ENCODE assay signal across 9 cellular contexts in genomic region chr13:75687145-75687763, GRCh38. TPM values are rescaled to one million over a fixed set of nuclear protein-coding genes. Genes with fewer than 3 reads are reported as not detected.
A peak's percentile ranks its signal among the peaks of the same experiment; 100 is the strongest.
DNase-seq lines count a peak whose midpoint lies in the region; ATAC-seq, FAIRE-seq and TF ChIP-seq lines count a peak whose summit lies in the region.
"Had no signal": no experiment of that assay in that cellular context is flagged by ENCODE, and none has a peak within 500 bp of the region (broad histone marks: within the 10 kb centered on the region; RNA-seq: fewer than 3 reads in every experiment).

No MANE protein-coding gene starts in this region.

- peak; percentile 68 to 71 for TF ChIP-seq RAD21 in A549 (conservative IDR thresholded peaks at IDR 0.05 in 1 of 2, IDR thresholded peaks at IDR 0.05 in 1 of 2)

- H3K9ac ChIP-seq in SK-N-MC (ENCODE audit: insufficient read length) = no peak overlapping the region

- H3K9me2 ChIP-seq in hepatocyte (replicated peaks; ENCODE audit: insufficient read depth) = no peaks in the 10 kb centered on the region

- no peak overlapping the region for H3K4me2 ChIP-seq in A549
- H3K4me2 ChIP-seq in hepatocyte = no peak overlapping the region

- H3K9me3 ChIP-seq in A549 = no peaks in the 10 kb centered on the region
- H3K9me3 ChIP-seq in SK-N-MC (ENCODE audit: low read depth, low read length) = no peaks in the 10 kb centered on the region
- no peaks in the 10 kb centered on the region for H3K9me3 ChIP-seq in hepatocyte (ENCODE audit: low read depth)

- CTCF ChIA-PET in A549 (lab: Yijun Ruan, JAX) = interaction anchor here (0.6 to 6.4 kb wide), 17 partner anchors 9 to 1198 kb away, joined by 3 to 41 read pairs (median 4); partner anchors contain the start of gene TBC1D4

- peak; percentile 75 to 79 for ATAC-seq in A549
- ATAC-seq in HG03342 (IDR thresholded peaks at IDR 0.05; ENCODE audit: unreplicated experiment) = no peak
- no peak for ATAC-seq in HG03565 (IDR thresholded peaks at IDR 0.05; ENCODE audit: unreplicated experiment)
- ATAC-seq in GM21423 (IDR thresholded peaks at IDR 0.05; ENCODE audit: unreplicated experiment) = no peak

- peaks cover 34% of the 10 kb centered on the region for H3K4me1 ChIP-seq in A549
- H3K4me1 ChIP-seq in hepatocyte (ENCODE audit: insufficient read depth) = no peaks in the 10 kb centered on the region

- TF ChIP-seq EP300 in A549 (IDR thresholded peaks at IDR 0.05) = no peak

- H3K36me3 ChIP-seq in H7 (replicated peaks; ENCODE audit: control insufficient read depth, insufficient read depth, low read length) (no peaks in the 10 kb centered on the region), SK-N-MC (ENCODE audit: insufficient read depth, low read length) (no peaks in the 10 kb centered on the region), hepatocyte (replicated peaks; ENCODE audit: insufficient read depth, low read depth) (no peaks in the 10 kb centered on the region)

- POLR2A ChIA-PET in A549 (lab: Yijun Ruan, JAX) = no interaction called here

- peak; percentile 62 for TF ChIP-seq CTCF in A549 (IDR thresholded peaks at IDR 0.05)
- peak; percentile 65 for TF ChIP-seq CTCF in hepatocyte (IDR thresholded peaks at IDR 0.05; ENCODE audit: poor library complexity)

- H3K79me2 ChIP-seq in hepatocyte = no peaks in the 10 kb centered on the region

- no peak for FAIRE-seq in A549 (lab: Jason Lieb, UNC)
- FAIRE-seq: GM18507 had no signal

- H3K4me3 ChIP-seq in A549 = no peak overlapping the region
- H3K4me3 ChIP-seq in H7 (ENCODE audit: insufficient read depth, low read depth, low read length) = no peak overlapping the region
- no peak overlapping the region for H3K4me3 ChIP-seq in SK-N-MC
- H3K4me3 ChIP-seq in hepatocyte = no peak overlapping the region

- H3K27ac ChIP-seq in A549 = no peak overlapping the region
- H3K27ac ChIP-seq in SK-N-MC = no peak overlapping the region
- no peak overlapping the region for H3K27ac ChIP-seq in hepatocyte

- no peak overlapping the region for H2AFZ ChIP-seq in hepatocyte

- H3K27me3 ChIP-seq in H7 (ENCODE audit: control insufficient read depth, insufficient read depth, low read length) = no peaks in the 10 kb centered on the region
- H3K27me3 ChIP-seq in hepatocyte = no peaks in the 10 kb centered on the region

- no peak for TF ChIP-seq POLR2A in A549 (IDR thresholded peaks at IDR 0.05; ENCODE audit: low read length)

- no peaks in the 10 kb centered on the region for H4K20me1 ChIP-seq in hepatocyte (ENCODE audit: insufficient read depth, poor library complexity, severe bottlenecking)

- DNase-seq in A549 (ENCODE audit: low read depth in 1 of 2, low spot score in 1 of 2) (peak in 1 of 2 experiments; percentile 54), H7 (peak; percentile 5), SK-N-MC (ENCODE audit: low read depth, low spot score) (peak; percentile 8), hepatocyte (ENCODE audit: low spot score) (peak; percentile 67), NCI-H774 (lab: John Stamatoyannopoulos, UW) (no peak)

TF ChIP-seq in A549, 52 proteins besides CTCF, POLR2A, EP300 and RAD21:
- TF ChIP-seq SMC3 (IDR thresholded peaks at IDR 0.05) (peak; percentile 66), ZC3H11A (IDR thresholded peaks at IDR 0.05) (no peak)

RNA-seq across cellular contexts. Expression of gene LMO7, which starts 51.1 kb away (rescaled TPM):
- polyA plus RNA-seq in A549 (2011; rRNA removed) = 33.2 and 50.2 TPM in 2 replicates
- polyA plus RNA-seq in A549 (2012; cell fraction: cytosol; rRNA removed) = 3.4 and 3.5 TPM in 2 replicates
- polyA plus RNA-seq in A549 (2012; cell fraction: nucleus; rRNA removed) = 33.2 and 54.1 TPM in 2 replicates
- 23.3 to 24.0 TPM (median 23.4 TPM) in 3 replicates for polyA plus RNA-seq in A549 (2017; fragmentation: RNase III; extraction: RNeasy Plus Mini Kit Qiagen cat#74134 plus additional on column Dnase treatment)
- 32.6 and 35.4 TPM in 2 replicates for polyA minus RNA-seq in A549 (2011; rRNA and poly(A)+ RNA removed)
- 7.6 and 11.7 TPM in 2 replicates for total RNA-seq in H7 (2014; rRNA removed; shearing (Covaris generic))
- total RNA-seq in hepatocyte = 105 and 125 TPM in 2 replicates
- 47.2 and 58.1 TPM in 2 replicates for polyA plus RNA-seq in hepatocyte

Comparison
In these comparisons a context has a peak if more than half of its experiments do, and no peak if none do; other contexts are left out.
1. ATAC-seq: peak in A549 (2 of 2); none in HG03342 (single experiment), HG03565 (single experiment) and GM21423 (single experiment).